ENCODE assay signal across 9 cellular contexts in genomic region chr20:62818592-62819493, GRCh38. TPM values are rescaled to one million over a fixed set of nuclear protein-coding genes. Genes with fewer than 3 reads are reported as not detected.
DNase-seq lines count a peak whose midpoint lies in the region; ATAC-seq and TF ChIP-seq lines count a peak whose summit lies in the region.
"Had no signal": no experiment of that assay in that cellular context is flagged by ENCODE, and none has a peak within 500 bp of the region (broad histone marks: within the 10 kb centered on the region; RNA-seq: fewer than 3 reads in every experiment).

No MANE protein-coding gene starts in this region.

- H3K9ac ChIP-seq in SK-N-SH = no peak overlapping the region

- DNase-seq in H4 (ENCODE audit: low spot score) = peak; percentile 55
- peak; percentile 92 for DNase-seq in SK-N-SH
- DNase-seq in renal cortical epithelial cell (ENCODE audit: low read depth) = peak; percentile 31
- no peak for DNase-seq in inferior parietal cortex (ENCODE audit: extremely low spot score)
- no peak for DNase-seq in NCI-H1105 (lab: John Stamatoyannopoulos, UW)
- no peak for DNase-seq in stimulated activated CD4-positive, alpha-beta T cell treated with anti-CD3 and anti-CD28 coated beads, Interleukin-4, amount 100 ng/mL, for 1 hour

- H3K4me2 ChIP-seq in SK-N-SH = peak overlapping the region; percentile 46; the same call in 1 of the 2 replicates

- ATAC-seq in gastroesophageal sphincter = peak; percentile 31
- no peak for ATAC-seq in GM18505 (IDR thresholded peaks at IDR 0.05; ENCODE audit: unreplicated experiment)

- no peaks in the 10 kb centered on the region for H3K79me2 ChIP-seq in SK-N-SH (ENCODE audit: insufficient read depth)

- H3K27me3 ChIP-seq in SK-N-SH (ENCODE audit: insufficient read depth) (no peaks in the 10 kb centered on the region), gastroesophageal sphincter (peaks cover 71% of the 10 kb centered on the region)

- CTCF ChIA-PET in SK-N-SH (lab: Yijun Ruan, JAX) = interaction anchor here (1.1 to 3.9 kb wide), 5 partner anchors 11 to 190 kb away, joined by 3 to 27 read pairs (median 4); no protein-coding TSS in a partner anchor

- TF ChIP-seq RAD21 in SK-N-SH (IDR thresholded peaks at IDR 0.05; ENCODE audit: low read length) = no peak

- TF ChIP-seq CTCF in SK-N-SH (IDR thresholded peaks at IDR 0.05) (no peak), gastroesophageal sphincter (IDR thresholded peaks at IDR 0.05) (no peak)

- peaks cover 8% of the 10 kb centered on the region for H3F3A ChIP-seq in SK-N-SH (replicated peaks; ENCODE audit: insufficient read depth)

- H3K36me3 ChIP-seq in SK-N-SH (replicated peaks in 1 of 2; ENCODE audit: control insufficient read depth in 1 of 2, insufficient read depth in 2 of 2, low read length in 1 of 2) (peaks cover 0 to 4% of the 10 kb centered on the region in 2 experiments), gastroesophageal sphincter (peaks cover 0 to 4% of the 10 kb centered on the region in 2 donors)

- H3K9me3 ChIP-seq in SK-N-SH = no peaks in the 10 kb centered on the region
- no peaks in the 10 kb centered on the region for H3K9me3 ChIP-seq in gastroesophageal sphincter

- peak overlapping the region in 1 of 2 experiments; percentile 90; a peak in 2 of 4 replicates for H3K27ac ChIP-seq in SK-N-SH (ENCODE audit: low read depth in 2 of 2, low read length in 1 of 2)
- H3K27ac ChIP-seq in gastroesophageal sphincter = peak overlapping the region in 3 of 4 donors; percentile 64 to 72 (median 66)
- H3K27ac ChIP-seq: skin epidermis had no signal

- H3K4me3 ChIP-seq in SK-N-SH (ENCODE audit: low read depth in 2 of 2, low read length in 1 of 2) (no peak overlapping the region), gastroesophageal sphincter (peak overlapping the region in 1 of 2 donors; percentile 46)
- H3K4me3 ChIP-seq: skin epidermis had no signal

- 33% methylated on average over 13 of the region's 25 CpGs for WGBS in SK-N-SH (ENCODE audit: low lambda C conversion rate)
- 33% methylated on average over 1 of the region's 25 CpGs; no CpG with 5 or more reads in 1 of the 2 donors for WGBS in gastroesophageal sphincter (ENCODE audit: low coverage in 1 of 2), 2 donors

- H3K4me1 ChIP-seq in SK-N-SH (ENCODE audit: control insufficient read depth in 1 of 2, insufficient read depth in 2 of 2, low read depth in 1 of 2, low read length in 1 of 2) (peaks cover 17 to 73% of the 10 kb centered on the region in 2 experiments; a peak in 3 of 4 replicates), gastroesophageal sphincter (peaks cover 0 to 64% (median 47%) of the 10 kb centered on the region in 3 donors)

- H2AFZ ChIP-seq in SK-N-SH (ENCODE audit: low read depth) = peak overlapping the region; percentile 76; the same call in 1 of the 2 replicates

- no peak for TF ChIP-seq POLR2A in gastroesophageal sphincter (IDR thresholded peaks at IDR 0.05)
- TF ChIP-seq POLR2A in GM18505 (IDR thresholded peaks at IDR 0.05; ENCODE audit: borderline replicate concordance, extremely low read depth, insufficient read depth, insufficient read length) = no peak

- POLR2A ChIA-PET in SK-N-SH (lab: Yijun Ruan, JAX) = interaction anchor here (0.9 kb wide), 1 partner anchor 14 kb away, joined by 3 read pairs; the partner anchor contains the start of gene OGFR

- H4K20me1 ChIP-seq in SK-N-SH (ENCODE audit: insufficient read depth) = 0 out of 2 replicates have a peak, but pooled peaks cover 2% of the 10 kb centered on the region

- TF ChIP-seq EP300 in SK-N-SH (IDR thresholded peaks at IDR 0.05; ENCODE audit: borderline replicate concordance in 1 of 2, low read depth in 1 of 2, low read length in 1 of 2) (0 out of 4 replicates have a peak, but pooled peaks of 1 of the 2 experiments have one; percentile 30), gastroesophageal sphincter (IDR thresholded peaks at IDR 0.05) (no peak)

- H3K9me2 ChIP-seq in SK-N-SH = no peaks in the 10 kb centered on the region

TF ChIP-seq in SK-N-SH, 30 proteins besides CTCF, POLR2A, EP300 and RAD21:
- no peak for TF ChIP-seq RXRA (IDR thresholded peaks at IDR 0.05; ENCODE audit: borderline replicate concordance, low read depth)
- peak; percentile 73 for TF ChIP-seq NFIC (IDR thresholded peaks at IDR 0.05; ENCODE audit: borderline replicate concordance)
- TF ChIP-seq RCOR1 (IDR thresholded peaks at IDR 0.05; ENCODE audit: low read length) = 0 out of 2 replicates have a peak, but pooled peaks have one; percentile 9
- TF ChIP-seq MAX (IDR thresholded peaks at IDR 0.05; ENCODE audit: low read depth) = 0 out of 2 replicates have a peak, but pooled peaks have one; percentile 28

RNA-seq across cellular contexts. Expression of gene COL9A3, which starts 2.0 kb away (rescaled TPM):
- not detected in 2 replicates for total RNA-seq in H4 (2014; rRNA removed; shearing (Covaris generic))
- 1.3 and 2.5 TPM in 2 replicates for polyA plus RNA-seq in SK-N-SH (2012; rRNA removed)
- 1.2 and 1.7 TPM in 2 replicates for polyA plus RNA-seq in SK-N-SH (2012; cell fraction: cytosol; rRNA removed)
- 6.2 and 7.8 TPM in 2 replicates for polyA plus RNA-seq in SK-N-SH (2012; cell fraction: nucleus; rRNA removed)
- 10 to 100 TPM in 2 of 4 donors, 1 to 10 TPM in 2; 8.8 to 29.9 (median 14.3) TPM for total RNA-seq in gastroesophageal sphincter
- 0.05 and 0.35 TPM in 2 replicates for total RNA-seq in renal cortical epithelial cell

RNA-seq across cellular contexts. Expression of gene OGFR, which starts 14.2 kb away (rescaled TPM):
- total RNA-seq in H4 (2014; rRNA removed; shearing (Covaris generic)) = 30.9 and 43.8 TPM in 2 replicates
- polyA plus RNA-seq in SK-N-SH (2012; rRNA removed) = 52.9 and 60.8 TPM in 2 replicates
- polyA plus RNA-seq in SK-N-SH (2012; cell fraction: cytosol; rRNA removed) = 25.9 and 35.3 TPM in 2 replicates
- 96.1 and 137 TPM in 2 replicates for polyA plus RNA-seq in SK-N-SH (2012; cell fraction: nucleus; rRNA removed)
- total RNA-seq in gastroesophageal sphincter (10 to 100 TPM; 55.1 to 61.0 (median 58.9) TPM), renal cortical epithelial cell (35.3 and 45.8 TPM in 2 replicates)

RNA-seq across cellular contexts. Expression of gene MRGBP, which starts 22.6 kb away (rescaled TPM):
- total RNA-seq in H4 (2014; rRNA removed; shearing (Covaris generic)) = 33.9 and 34.2 TPM in 2 replicates
- 20.0 and 22.0 TPM in 2 replicates for polyA plus RNA-seq in SK-N-SH (2012; rRNA removed)
- 18.2 and 20.7 TPM in 2 replicates for polyA plus RNA-seq in SK-N-SH (2012; cell fraction: cytosol; rRNA removed)
- polyA plus RNA-seq in SK-N-SH (2012; cell fraction: nucleus; rRNA removed) = 22.9 and 26.5 TPM in 2 replicates
- total RNA-seq in gastroesophageal sphincter (10 to 100 TPM in 3 of 4 donors, 1 to 10 TPM in 1; 9.3 to 15.6 (median 14.5) TPM), renal cortical epithelial cell (12.7 and 24.3 TPM in 2 replicates)

RNA-seq across cellular contexts. Expression of gene TCFL5, which starts 42.8 kb away (rescaled TPM):
- total RNA-seq in H4 (2014; rRNA removed; shearing (Covaris generic)) = 10.3 and 11.7 TPM in 2 replicates
- 10.1 and 11.2 TPM in 2 replicates for polyA plus RNA-seq in SK-N-SH (2012; rRNA removed)
- polyA plus RNA-seq in SK-N-SH (2012; cell fraction: cytosol; rRNA removed) = 14.5 and 14.6 TPM in 2 replicates
- 8.8 and 12.4 TPM in 2 replicates for polyA plus RNA-seq in SK-N-SH (2012; cell fraction: nucleus; rRNA removed)
- total RNA-seq in gastroesophageal sphincter (10 to 100 TPM; 12.0 to 28.9 (median 13.8) TPM), renal cortical epithelial cell (10.4 and 11.7 TPM in 2 replicates)

Comparison
In these comparisons a context has a peak if more than half of its experiments do, and no peak if none do; other contexts are left out.
1. DNase-seq: peak in H4 (single experiment), SK-N-SH (single experiment) and renal cortical epithelial cell (single experiment); none in inferior parietal cortex (single experiment), NCI-H1105 (single experiment) and stimulated activated CD4-positive, alpha-beta T cell treated with anti-CD3 and anti-CD28 coated beads, Interleukin-4, amount 100 ng/mL, for 1 hour (single experiment).